14 cellular contexts compared by ENCODE assay signal in the genomic region with DNA sequence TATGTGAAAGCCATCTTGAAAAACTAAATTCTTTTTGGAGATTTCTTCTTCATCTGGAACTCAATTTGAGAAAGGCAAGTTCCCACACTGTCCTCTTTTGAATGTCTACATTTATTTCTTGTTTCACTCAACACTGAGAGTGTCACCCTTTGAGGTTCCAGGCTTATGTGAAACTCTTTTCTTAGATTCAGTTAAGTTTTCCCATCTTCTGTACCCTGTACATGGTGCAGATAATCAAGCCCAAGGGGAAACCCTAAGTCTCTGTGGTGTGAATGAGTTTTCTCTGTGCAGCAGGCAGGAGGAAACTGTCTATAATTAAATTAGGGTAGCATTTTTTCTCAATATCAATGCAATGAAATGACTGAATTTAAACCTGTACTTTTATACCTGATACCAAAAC.
A peak's percentile ranks its signal among the peaks of the same experiment; 100 is the strongest.
DNase-seq lines count a peak whose midpoint lies in the region; ATAC-seq lines count a peak whose summit lies in the region.
"Had no signal": no experiment of that assay in that cellular context is flagged by ENCODE, and none has a peak within 500 bp of the region (broad histone marks: within the 10 kb centered on the region; RNA-seq: fewer than 3 reads in every experiment).

No MANE protein-coding gene starts in this region.

- in situ Hi-C loops in GM23248 (cut with MboI) = no loop called here

- no peaks in the 10 kb centered on the region for H4K20me1 ChIP-seq in GM23248 (ENCODE audit: insufficient read depth)

- H3K9me2 ChIP-seq in GM23248 (ENCODE audit: insufficient read depth) = no peaks in the 10 kb centered on the region

- H3K4me2 ChIP-seq in GM23248 (ENCODE audit: unreplicated experiment) = no peak overlapping the region

- H3K27me3 ChIP-seq in GM23248 (replicated peaks; ENCODE audit: insufficient read depth) = peaks cover 20% of the 10 kb centered on the region; the same call in 1 of the 2 replicates
- H3K27me3 ChIP-seq: ovary had no signal

- H3K9me3 ChIP-seq in GM23248 (ENCODE audit: low read depth) = no peaks in the 10 kb centered on the region
- H3K9me3 ChIP-seq: ovary had no signal

- no peaks in the 10 kb centered on the region for H3K79me2 ChIP-seq in GM23248 (ENCODE audit: insufficient read depth)

- no peaks in the 10 kb centered on the region for H3K36me3 ChIP-seq in GM23248 (ENCODE audit: low read depth)
- H3K36me3 ChIP-seq: ovary had no signal

- H3K9ac ChIP-seq in GM23248 = no peak overlapping the region

- H3K4me3 ChIP-seq in GM23248 = no peak overlapping the region
- H3K4me3 ChIP-seq: ovary, SK-N-MC had no signal

- no peaks in the 10 kb centered on the region for H3F3A ChIP-seq in GM23248 (ENCODE audit: insufficient read depth)

- peak; percentile 98 for ATAC-seq in GM18870 (IDR thresholded peaks at IDR 0.05; ENCODE audit: unreplicated experiment)
- peak; percentile 90 for ATAC-seq in GM21515 (IDR thresholded peaks at IDR 0.05; ENCODE audit: unreplicated experiment)
- ATAC-seq in HG03025 (IDR thresholded peaks at IDR 0.05; ENCODE audit: low FRiP score, unreplicated experiment) = peak; percentile 75
- peak; percentile 94 for ATAC-seq in HG03575 (IDR thresholded peaks at IDR 0.05; ENCODE audit: extremely low read depth, insufficient number of reproducible peaks, low FRiP score, unreplicated experiment)
- ATAC-seq: stimulated activated effector memory CD8-positive, alpha-beta T cell treated with anti-CD3 and anti-CD28 coated beads, Interleukin-12 subunit alpha, Interleukin-12 subunit beta, amount 100 ng/mL, for 72 hours had no signal

- DNase-seq in SIG-M5 (lab: John Stamatoyannopoulos, UW) = no peak
- no peak for DNase-seq in stimulated activated CD4-positive, alpha-beta T cell treated with anti-CD3 and anti-CD28 coated beads, Interleukin-2, amount 100 ng/mL, for 48 hours
- no peak for DNase-seq in occipital lobe (lab: John Stamatoyannopoulos, UW)
- DNase-seq in GM23248 = no peak
- DNase-seq: activated effector memory CD4-positive, alpha-beta T cell treated with Interleukin-2 at 50 U/mL for 16 hours; CD4-positive, CD25-positive, alpha-beta regulatory T cell; mammary epithelial cell; ovary had no signal

- no peaks in the 10 kb centered on the region for H3K4me1 ChIP-seq in GM23248 (ENCODE audit: insufficient read depth)

- no peak overlapping the region for H3K27ac ChIP-seq in GM23248
- H3K27ac ChIP-seq: ovary, SK-N-MC had no signal

- no peak overlapping the region for H2AFZ ChIP-seq in GM23248
